ENCODE assay signal across 1 cellular context in genomic region chr11:116772443-116773202, GRCh38.
A peak's percentile ranks its signal among the peaks of the same experiment; 100 is the strongest.
TF ChIP-seq lines count a peak whose summit lies in the region.

TSS of gene BUD13 (minus strand) at chr11:116772987. CDS start at chr11:116772964, 23 bp downstream.

TF ChIP-seq in HepG2, 621 proteins besides CTCF, POLR2A, EP300 and RAD21 (continued from another document and continues in another):
- TF ChIP-seq RERE (CRISPR knock-in tag; IDR thresholded peaks at IDR 0.05; ENCODE audit: low read depth), result no peak
- peak; percentile 43 for TF ChIP-seq STAG1 (CRISPR knock-in tag; IDR thresholded peaks at IDR 0.05)
- TF ChIP-seq U2AF1 (optimal IDR thresholded peaks at IDR 0.05; ENCODE audit: low read depth, low read length), result no peak
- TF ChIP-seq ZNF513 (CRISPR knock-in tag; conservative IDR thresholded peaks at IDR 0.05), result peak; percentile 91; the same call in 1 of the 2 replicates
- TF ChIP-seq GABPA (IDR thresholded peaks at IDR 0.05; ENCODE audit: low read depth, low read length), result peak; percentile 81
- peak; percentile 90 for TF ChIP-seq GABPA (CRISPR knock-in tag; IDR thresholded peaks at IDR 0.05; ENCODE audit: low read depth)
- TF ChIP-seq HNRNPL (IDR thresholded peaks at IDR 0.05; ENCODE audit: low read depth, low read length), result 0 out of 2 replicates have a peak, but pooled peaks have one; percentile 71
- TF ChIP-seq ZBTB25 (CRISPR knock-in tag; IDR thresholded peaks at IDR 0.05), result peak; percentile 95
- TF ChIP-seq ZFX (CRISPR knock-in tag; IDR thresholded peaks at IDR 0.05; ENCODE audit: low read depth), result peak; percentile 95
- peak; percentile 88 for TF ChIP-seq FOXK1 (CRISPR knock-in tag; IDR thresholded peaks at IDR 0.05; ENCODE audit: borderline replicate concordance, low read depth)
- TF ChIP-seq, protein P1, sequence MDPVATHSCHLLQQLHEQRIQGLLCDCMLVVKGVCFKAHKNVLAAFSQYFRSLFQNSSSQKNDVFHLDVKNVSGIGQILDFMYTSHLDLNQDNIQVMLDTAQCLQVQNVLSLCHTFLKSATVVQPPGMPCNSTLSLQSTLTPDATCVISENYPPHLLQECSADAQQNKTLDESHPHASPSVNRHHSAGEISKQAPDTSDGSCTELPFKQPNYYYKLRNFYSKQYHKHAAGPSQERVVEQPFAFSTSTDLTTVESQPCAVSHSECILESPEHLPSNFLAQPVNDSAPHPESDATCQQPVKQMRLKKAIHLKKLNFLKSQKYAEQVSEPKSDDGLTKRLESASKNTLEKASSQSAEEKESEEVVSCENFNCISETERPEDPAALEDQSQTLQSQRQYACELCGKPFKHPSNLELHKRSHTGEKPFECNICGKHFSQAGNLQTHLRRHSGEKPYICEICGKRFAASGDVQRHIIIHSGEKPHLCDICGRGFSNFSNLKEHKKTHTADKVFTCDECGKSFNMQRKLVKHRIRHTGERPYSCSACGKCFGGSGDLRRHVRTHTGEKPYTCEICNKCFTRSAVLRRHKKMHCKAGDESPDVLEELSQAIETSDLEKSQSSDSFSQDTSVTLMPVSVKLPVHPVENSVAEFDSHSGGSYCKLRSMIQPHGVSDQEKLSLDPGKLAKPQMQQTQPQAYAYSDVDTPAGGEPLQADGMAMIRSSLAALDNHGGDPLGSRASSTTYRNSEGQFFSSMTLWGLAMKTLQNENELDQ (CRISPR knock-in tag; IDR thresholded peaks at IDR 0.05; ENCODE audit: borderline replicate concordance), result peak; percentile 15; the same call in 1 of the 2 replicates
- TF ChIP-seq, protein P2, sequence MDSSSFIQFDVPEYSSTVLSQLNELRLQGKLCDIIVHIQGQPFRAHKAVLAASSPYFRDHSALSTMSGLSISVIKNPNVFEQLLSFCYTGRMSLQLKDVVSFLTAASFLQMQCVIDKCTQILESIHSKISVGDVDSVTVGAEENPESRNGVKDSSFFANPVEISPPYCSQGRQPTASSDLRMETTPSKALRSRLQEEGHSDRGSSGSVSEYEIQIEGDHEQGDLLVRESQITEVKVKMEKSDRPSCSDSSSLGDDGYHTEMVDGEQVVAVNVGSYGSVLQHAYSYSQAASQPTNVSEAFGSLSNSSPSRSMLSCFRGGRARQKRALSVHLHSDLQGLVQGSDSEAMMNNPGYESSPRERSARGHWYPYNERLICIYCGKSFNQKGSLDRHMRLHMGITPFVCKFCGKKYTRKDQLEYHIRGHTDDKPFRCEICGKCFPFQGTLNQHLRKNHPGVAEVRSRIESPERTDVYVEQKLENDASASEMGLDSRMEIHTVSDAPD (CRISPR knock-in tag; IDR thresholded peaks at IDR 0.05), result peak; percentile 83
- TF ChIP-seq NR2C2 (CRISPR knock-in tag; IDR thresholded peaks at IDR 0.05; ENCODE audit: borderline replicate concordance), result peak; percentile 84
- peak; percentile 91 for TF ChIP-seq CCDC6 (CRISPR knock-in tag; IDR thresholded peaks at IDR 0.05)
- peak; percentile 73; the same call in 1 of the 2 replicates for TF ChIP-seq GFI1 (CRISPR knock-in tag; IDR thresholded peaks at IDR 0.05; ENCODE audit: borderline replicate concordance)
- peak; percentile 87 for TF ChIP-seq ZSCAN9 (CRISPR knock-in tag; IDR thresholded peaks at IDR 0.05; ENCODE audit: borderline replicate concordance)
- 0 out of 2 replicates have a peak, but pooled peaks have one; percentile 30 for TF ChIP-seq ZC3H13 (CRISPR knock-in tag; IDR thresholded peaks at IDR 0.05)
- TF ChIP-seq ZNF749 (CRISPR knock-in tag; IDR thresholded peaks at IDR 0.05; ENCODE audit: borderline replicate concordance), result no peak
- peak; percentile 63 for TF ChIP-seq HCFC1 (IDR thresholded peaks at IDR 0.05; ENCODE audit: low read depth, low read length)
- TF ChIP-seq, protein P3, sequence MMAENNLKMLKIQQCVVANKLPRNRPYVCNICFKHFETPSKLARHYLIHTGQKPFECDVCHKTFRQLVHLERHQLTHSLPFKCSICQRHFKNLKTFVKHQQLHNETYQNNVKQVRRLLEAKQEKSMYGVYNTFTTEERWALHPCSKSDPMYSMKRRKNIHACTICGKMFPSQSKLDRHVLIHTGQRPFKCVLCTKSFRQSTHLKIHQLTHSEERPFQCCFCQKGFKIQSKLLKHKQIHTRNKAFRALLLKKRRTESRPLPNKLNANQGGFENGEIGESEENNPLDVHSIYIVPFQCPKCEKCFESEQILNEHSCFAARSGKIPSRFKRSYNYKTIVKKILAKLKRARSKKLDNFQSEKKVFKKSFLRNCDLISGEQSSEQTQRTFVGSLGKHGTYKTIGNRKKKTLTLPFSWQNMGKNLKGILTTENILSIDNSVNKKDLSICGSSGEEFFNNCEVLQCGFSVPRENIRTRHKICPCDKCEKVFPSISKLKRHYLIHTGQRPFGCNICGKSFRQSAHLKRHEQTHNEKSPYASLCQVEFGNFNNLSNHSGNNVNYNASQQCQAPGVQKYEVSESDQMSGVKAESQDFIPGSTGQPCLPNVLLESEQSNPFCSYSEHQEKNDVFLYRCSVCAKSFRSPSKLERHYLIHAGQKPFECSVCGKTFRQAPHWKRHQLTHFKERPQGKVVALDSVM (CRISPR knock-in tag; IDR thresholded peaks at IDR 0.05), result peak; percentile 61
- TF ChIP-seq, protein P4, sequence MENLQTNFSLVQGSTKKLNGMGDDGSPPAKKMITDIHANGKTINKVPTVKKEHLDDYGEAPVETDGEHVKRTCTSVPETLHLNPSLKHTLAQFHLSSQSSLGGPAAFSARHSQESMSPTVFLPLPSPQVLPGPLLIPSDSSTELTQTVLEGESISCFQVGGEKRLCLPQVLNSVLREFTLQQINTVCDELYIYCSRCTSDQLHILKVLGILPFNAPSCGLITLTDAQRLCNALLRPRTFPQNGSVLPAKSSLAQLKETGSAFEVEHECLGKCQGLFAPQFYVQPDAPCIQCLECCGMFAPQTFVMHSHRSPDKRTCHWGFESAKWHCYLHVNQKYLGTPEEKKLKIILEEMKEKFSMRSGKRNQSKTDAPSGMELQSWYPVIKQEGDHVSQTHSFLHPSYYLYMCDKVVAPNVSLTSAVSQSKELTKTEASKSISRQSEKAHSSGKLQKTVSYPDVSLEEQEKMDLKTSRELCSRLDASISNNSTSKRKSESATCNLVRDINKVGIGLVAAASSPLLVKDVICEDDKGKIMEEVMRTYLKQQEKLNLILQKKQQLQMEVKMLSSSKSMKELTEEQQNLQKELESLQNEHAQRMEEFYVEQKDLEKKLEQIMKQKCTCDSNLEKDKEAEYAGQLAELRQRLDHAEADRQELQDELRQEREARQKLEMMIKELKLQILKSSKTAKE (CRISPR knock-in tag; IDR thresholded peaks at IDR 0.05; ENCODE audit: borderline replicate concordance), result peak; percentile 54; the same call in 1 of the 2 replicates
- TF ChIP-seq AHR (CRISPR knock-in tag; IDR thresholded peaks at IDR 0.05), result peak; percentile 54; the same call in 1 of the 2 replicates
- TF ChIP-seq ZNF687 (CRISPR knock-in tag; IDR thresholded peaks at IDR 0.05), result peak; percentile 96
- TF ChIP-seq MLXIP (CRISPR knock-in tag; IDR thresholded peaks at IDR 0.05; ENCODE audit: borderline replicate concordance), result peak; percentile 40; the same call in 1 of the 2 replicates
- TF ChIP-seq RBFOX2 (IDR thresholded peaks at IDR 0.05; ENCODE audit: low read depth, low read length), result peak; percentile 97
- peak; percentile 84 for TF ChIP-seq ZNF883 (CRISPR knock-in tag; IDR thresholded peaks at IDR 0.05; ENCODE audit: not compliant biosample characterization)
- TF ChIP-seq TCF7 (IDR thresholded peaks at IDR 0.05; ENCODE audit: low read depth), result no peak
- peak; percentile 82; the same call in 1 of the 2 replicates for TF ChIP-seq ZNF616 (CRISPR knock-in tag; IDR thresholded peaks at IDR 0.05; ENCODE audit: low read depth)
- TF ChIP-seq PCBP1 (IDR thresholded peaks at IDR 0.05; ENCODE audit: borderline replicate concordance, low read depth, low read length), result no peak
